Comparison of ENCODE assay signal across 2 cellular contexts in genomic region chr2:396903-397302, GRCh38.
TF ChIP-seq lines count a peak whose summit lies in the region.

No MANE protein-coding gene starts in this region.

TF ChIP-seq in K562, 482 proteins besides CTCF, POLR2A, EP300 and RAD21 (continued from another document):
- TF ChIP-seq ZBTB9 (CRISPR knock-in tag; IDR thresholded peaks at IDR 0.05) (no peak), CBX8 (IDR thresholded peaks at IDR 0.05; ENCODE audit: borderline replicate concordance, extremely low read depth, low read depth, low read length, poor library complexity, severe bottlenecking) (peak; percentile 1)

TF ChIP-seq in GM23338, 12 proteins besides CTCF, POLR2A, EP300 and RAD21 (continued from another document):
- TF ChIP-seq REST (IDR thresholded peaks at IDR 0.05; ENCODE audit: unreplicated experiment) (no peak), ZNF462 (CRISPR knock-in tag; IDR thresholded peaks at IDR 0.05) (no peak), EZH2phosphoT487 (IDR thresholded peaks at IDR 0.05; ENCODE audit: unreplicated experiment) (no peak), POLR2AphosphoS5 (IDR thresholded peaks at IDR 0.05; ENCODE audit: low read depth) (no peak), EZH2 (IDR thresholded peaks at IDR 0.05; ENCODE audit: low read depth, unreplicated experiment) (no peak)
